8 cellular contexts compared by ENCODE assay signal in genomic region chr15:33735637-33736247, GRCh38.
DNase-seq lines count a peak whose midpoint lies in the region; ATAC-seq and TF ChIP-seq lines count a peak whose summit lies in the region.

No MANE protein-coding gene starts in this region.

- H3K4me1 ChIP-seq in BE2C (no peaks in the 10 kb centered on the region; the same call in 1 of the 2 replicates), neural progenitor cell (peaks cover 7% of the 10 kb centered on the region), ovary (ENCODE audit: insufficient read depth) (no peaks in the 10 kb centered on the region)

- 43 to 46% (median 45%) methylated on average over 7 of the region's 7 CpGs for WGBS in ovary, 3 donors

- H3K9me3 ChIP-seq in BE2C (no peaks in the 10 kb centered on the region), neural progenitor cell (ENCODE audit: low read depth) (no peaks in the 10 kb centered on the region), ovary (no peaks in the 10 kb centered on the region)

- H3K4me2 ChIP-seq in neural progenitor cell: no peak overlapping the region

- TF ChIP-seq CTCF in BE2C (IDR thresholded peaks at IDR 0.05; ENCODE audit: low read depth, low read length) (peak; percentile 89), GM20000 (IDR thresholded peaks at IDR 0.05; ENCODE audit: extremely low read depth, missing control alignments) (peak; percentile 31), chondrocyte (IDR thresholded peaks at IDR 0.05) (peak; percentile 85), neural progenitor cell (IDR thresholded peaks at IDR 0.05) (peak; percentile 70), ovary (IDR thresholded peaks at IDR 0.05) (no peak)

- H3K27me3 ChIP-seq in BE2C: no peaks in the 10 kb centered on the region
- no peaks in the 10 kb centered on the region for H3K27me3 ChIP-seq in neural progenitor cell
- no peaks in the 10 kb centered on the region for H3K27me3 ChIP-seq in ovary

- H3K27me3 Mint-ChIP-seq in chondrocyte (ENCODE audit: low read depth) (peaks cover 10% of the 10 kb centered on the region), neural progenitor cell (ENCODE audit: insufficient read depth, low read depth) (peaks cover 2% of the 10 kb centered on the region)

- no peaks in the 10 kb centered on the region for H3K79me2 ChIP-seq in neural progenitor cell (ENCODE audit: low read depth)

- H3K9me3 Mint-ChIP-seq in chondrocyte (ENCODE audit: low read depth) (no peaks in the 10 kb centered on the region), neural progenitor cell (no peaks in the 10 kb centered on the region)

- DNase-seq in BE2C: peak; percentile 57
- DNase-seq in GM20000 (ENCODE audit: low spot score): peak; percentile 35
- DNase-seq in NCI-H345 treated with DMSO at 0.1 percent for 48 hours (lab: John Stamatoyannopoulos, UW; ENCODE audit: unreplicated experiment): peak; percentile 11
- DNase-seq in chondrocyte (ENCODE audit: low spot score): no peak
- DNase-seq in neural progenitor cell (ENCODE audit: low spot score): peak; percentile 72
- DNase-seq in ovary: no peak

- H3K27ac ChIP-seq in neural progenitor cell (no peak overlapping the region), ovary (no peak overlapping the region)

- no peaks in the 10 kb centered on the region for H3K36me3 Mint-ChIP-seq in chondrocyte (ENCODE audit: low read depth)
- H3K36me3 Mint-ChIP-seq in neural progenitor cell: no peaks in the 10 kb centered on the region

- no peak for TF ChIP-seq POLR2A in ovary (IDR thresholded peaks at IDR 0.05)

- H3K27ac Mint-ChIP-seq in chondrocyte (ENCODE audit: unreplicated experiment): no peak overlapping the region
- no peak overlapping the region for H3K27ac Mint-ChIP-seq in neural progenitor cell

- TF ChIP-seq EP300 in ovary (IDR thresholded peaks at IDR 0.05): no peak

- H4K20me1 ChIP-seq in neural progenitor cell (ENCODE audit: low read depth): no peaks in the 10 kb centered on the region

- intact Hi-C loops in ovary (cut with DNase I): no loop called here

- H3K9ac ChIP-seq in neural progenitor cell: no peak overlapping the region

- peak overlapping the region; percentile 0 for H2AFZ ChIP-seq in neural progenitor cell (replicated peaks)

- H3K4me3 ChIP-seq in BE2C (ENCODE audit: low read depth, low read length): no peak overlapping the region
- H3K4me3 ChIP-seq in neural progenitor cell: no peak overlapping the region
- no peak overlapping the region for H3K4me3 ChIP-seq in ovary

- peaks cover 9% of the 10 kb centered on the region for H3F3A ChIP-seq in neural progenitor cell (ENCODE audit: low read depth)

- H3K4me3 Mint-ChIP-seq in chondrocyte (ENCODE audit: unreplicated experiment) (no peak overlapping the region), neural progenitor cell (no peak overlapping the region)

- ATAC-seq in GM19395 (IDR thresholded peaks at IDR 0.05; ENCODE audit: unreplicated experiment) (no peak), GM19455 (IDR thresholded peaks at IDR 0.05; ENCODE audit: unreplicated experiment) (no peak)

- H3K36me3 ChIP-seq in BE2C (no peaks in the 10 kb centered on the region), neural progenitor cell (no peaks in the 10 kb centered on the region), ovary (no peaks in the 10 kb centered on the region)

- peaks cover 9% of the 10 kb centered on the region for H3K4me1 Mint-ChIP-seq in chondrocyte (ENCODE audit: low read depth)
- H3K4me1 Mint-ChIP-seq in neural progenitor cell: peaks cover 18% of the 10 kb centered on the region

Comparison
In these comparisons a context has a peak if more than half of its experiments do, and no peak if none do; other contexts are left out.
1. DNase-seq: peak in BE2C (single experiment), GM20000 (single experiment), NCI-H345 treated with DMSO at 0.1 percent for 48 hours (single experiment) and neural progenitor cell (single experiment); none in chondrocyte (single experiment) and ovary (0 of 5).
2. CTCF ChIP-seq: peak in BE2C (single experiment), GM20000 (single experiment), chondrocyte (single experiment) and neural progenitor cell (single experiment); none in ovary (0 of 3).